27 cellular contexts compared by ENCODE assay signal in the genomic region with DNA sequence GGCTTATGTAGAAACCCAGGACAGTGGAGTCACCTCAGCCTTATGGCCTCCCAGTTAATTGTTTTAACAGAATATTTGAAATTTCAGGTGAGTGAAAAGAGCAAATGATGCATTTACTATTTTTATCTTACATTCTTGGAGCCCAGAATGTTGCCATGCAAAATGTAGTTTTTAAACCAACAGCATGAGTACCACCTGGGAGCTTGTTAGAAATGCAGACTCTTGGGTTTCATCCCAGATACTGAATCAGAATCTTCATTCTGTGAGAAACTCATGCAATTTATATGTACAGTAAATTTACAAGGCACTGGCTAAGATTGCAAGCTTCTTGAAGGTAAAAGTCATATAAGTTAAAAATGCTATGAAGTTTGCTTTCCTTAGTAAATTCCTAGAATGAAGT.
"Had no signal": no experiment of that assay in that cellular context is flagged by ENCODE, and none has a peak within 500 bp of the region (broad histone marks: within the 10 kb centered on the region; RNA-seq: fewer than 3 reads in every experiment).

No MANE protein-coding gene starts in this region.

- H3K4me3 Mint-ChIP-seq: activated CD4-positive, alpha-beta T cell treated with anti-CD3 and anti-CD28 coated beads for 36 hours; activated naive CD8-positive, alpha-beta T cell; activated T-cell treated with anti-CD3 and anti-CD28 coated beads, Interleukin-2, amount 50 U/mL, for 24 hours; effector memory CD8-positive, alpha-beta T cell; naive thymus-derived CD8-positive, alpha-beta T cell; type B pancreatic cell; WTC11 had no signal

- H3K9me3 ChIP-seq: adrenal gland, ascending aorta, colonic mucosa, left lung, prostate gland, spleen, thoracic aorta, vagina had no signal

- H3K36me3 ChIP-seq: adrenal gland, ascending aorta, colonic mucosa, left lung, prostate gland, spleen, thoracic aorta, vagina had no signal

- H3K4me1 Mint-ChIP-seq: activated CD4-positive, alpha-beta T cell treated with anti-CD3 and anti-CD28 coated beads for 36 hours; naive thymus-derived CD8-positive, alpha-beta T cell had no signal

- H3K27ac ChIP-seq: adrenal gland, ascending aorta, colonic mucosa, foreskin keratinocyte, left lung, prostate gland, spleen, thoracic aorta, vagina had no signal

- H3K4me1 ChIP-seq: adrenal gland, ascending aorta, colonic mucosa, left lung, prostate gland, spleen, vagina had no signal

- H3K27me3 ChIP-seq: adrenal gland, ascending aorta, colonic mucosa, dorsolateral prefrontal cortex, foreskin keratinocyte, left lung, spleen, vagina had no signal

- DNase-seq: activated CD4-positive, alpha-beta T cell treated with anti-CD3 and anti-CD28 coated beads for 36 hours; activated CD4-positive, alpha-beta T cell treated with anti-CD3 and anti-CD28 coated beads, Interleukin-2, amount 50 U/mL, for 4 hours; activated CD8-positive, alpha-beta memory T cell treated with anti-CD3 and anti-CD28 coated beads for 24 hours; activated CD8-positive, alpha-beta memory T cell treated with anti-CD3 and anti-CD28 coated beads, Interleukin-2, amount 50 U/mL, for 4 hours; activated naive CD4-positive, alpha-beta T cell; activated T-cell treated with anti-CD3 and anti-CD28 coated beads, Interleukin-2, amount 50 U/mL, for 24 hours; adrenal gland; colonic mucosa; dorsolateral prefrontal cortex; effector memory CD8-positive, alpha-beta T cell; foreskin keratinocyte; left lung; naive thymus-derived CD8-positive, alpha-beta T cell; spleen; stimulated activated CD4-positive, alpha-beta T cell treated with anti-CD3 and anti-CD28 coated beads, Interleukin-4, amount 100 ng/mL, for 1 hour; stimulated activated naive CD4-positive, alpha-beta T cell; T-helper 9 cell had no signal

- H3K9me3 Mint-ChIP-seq: WTC11 had no signal

- H3K4me3 ChIP-seq: adrenal gland, ascending aorta, colonic mucosa, dorsolateral prefrontal cortex, left lung, lung, prostate gland, spleen, thoracic aorta, vagina had no signal

- H3K27me3 Mint-ChIP-seq: activated CD4-positive, alpha-beta T cell treated with anti-CD3 and anti-CD28 coated beads for 36 hours; activated naive CD8-positive, alpha-beta T cell; activated T-cell treated with anti-CD3 and anti-CD28 coated beads, Interleukin-2, amount 50 U/mL, for 24 hours; effector memory CD8-positive, alpha-beta T cell; naive thymus-derived CD8-positive, alpha-beta T cell; type B pancreatic cell had no signal

- ATAC-seq: activated CD4-positive, alpha-beta T cell treated with anti-CD3 and anti-CD28 coated beads for 36 hours; effector memory CD8-positive, alpha-beta T cell; esophagus mucosa; foreskin keratinocyte; left lung; naive thymus-derived CD8-positive, alpha-beta T cell had no signal

- H3K27ac Mint-ChIP-seq: activated CD4-positive, alpha-beta T cell treated with anti-CD3 and anti-CD28 coated beads for 36 hours; activated naive CD8-positive, alpha-beta T cell; activated T-cell treated with anti-CD3 and anti-CD28 coated beads, Interleukin-2, amount 50 U/mL, for 24 hours; activated T-helper 2 cell treated with anti-CD3 and anti-CD28 coated beads, Interferon-gamma antibody, Interleukin-2, Interleukin-4, amounts not matched to agents 10 μg/mL and 5 μg/mL and 100 μg/mL, durations not matched to agents 14 hours and 24 hours and 36 hours; effector memory CD8-positive, alpha-beta T cell; naive thymus-derived CD8-positive, alpha-beta T cell; type B pancreatic cell; WTC11 had no signal

- H3K36me3 Mint-ChIP-seq: activated naive CD8-positive, alpha-beta T cell; naive thymus-derived CD8-positive, alpha-beta T cell; type B pancreatic cell; WTC11 had no signal
